8 cellular contexts compared by ENCODE assay signal in genomic region chr10:104337985-104338735, GRCh38. TPM values are rescaled to one million over a fixed set of nuclear protein-coding genes. Genes with fewer than 3 reads are reported as not detected.
A peak's percentile ranks its signal among the peaks of the same experiment; 100 is the strongest.
DNase-seq lines count a peak whose midpoint lies in the region; TF ChIP-seq lines count a peak whose summit lies in the region.

TSS of gene ITPRIP (minus strand) at chr10:104338465. CDS start at chr10:104316051, 22,414 bp downstream.

- H3K4me2 ChIP-seq in H9 (ENCODE audit: insufficient read depth, insufficient read length, low read length): peak within 1 kb of the TSS; percentile 78

- H3K9me3 ChIP-seq in H9 (ENCODE audit: control insufficient read depth, low read depth, low read length): no peaks in the 10 kb centered on the region
- no peaks in the 10 kb centered on the region for H3K9me3 ChIP-seq in MG63

- H3K4me3 ChIP-seq in MG63: peak within 1 kb of the TSS; percentile 99
- H3K4me3 ChIP-seq in WI38 (ENCODE audit: low read depth, low read length): peak within 1 kb of the TSS; percentile 70
- H3K4me3 ChIP-seq in cardiac fibroblast (replicated peaks in 1 of 2; ENCODE audit: low read depth in 2 of 2, low read length in 2 of 2): peak within 1 kb of the TSS; percentile 95 to 98

- WGBS in H9 (ENCODE audit: extremely low coverage, insufficient read length, low lambda C conversion rate): no CpG with 5 or more reads among the region's 70 CpGs

- H4K20me1 ChIP-seq in H9 (ENCODE audit: control insufficient read depth, insufficient read depth, insufficient read length): no peaks in the 10 kb centered on the region

- H3T11ph ChIP-seq in H9 (ENCODE audit: low read length): peak within 1 kb of the TSS; percentile 79

- no peaks in the 10 kb centered on the region for H3K79me1 ChIP-seq in H9 (ENCODE audit: insufficient read depth, low read depth, low read length, poor library complexity, severe bottlenecking)

- no peak within 1 kb of the TSS for H4K91ac ChIP-seq in H9 (ENCODE audit: insufficient read length, low read depth, low read length)

- peak within 1 kb of the TSS; percentile 100 for H2BK20ac ChIP-seq in H9 (ENCODE audit: low read depth, low read length, poor library complexity, severe bottlenecking)

- peaks cover 12% of the 10 kb centered on the region for H3K23me2 ChIP-seq in H9 (ENCODE audit: insufficient read length, low read depth, low read length, poor library complexity, severe bottlenecking)

- peak within 1 kb of the TSS; percentile 88 for H2BK12ac ChIP-seq in H9 (ENCODE audit: insufficient read length, low read depth, low read length)

- H2AK5ac ChIP-seq in H9 (ENCODE audit: insufficient read length, low read length): no peak within 1 kb of the TSS

- TF ChIP-seq CTCF in GM12874 (IDR thresholded peaks at IDR 0.05; ENCODE audit: insufficient read depth, low read depth, low read length) (peak; percentile 38; the same call in 1 of the 2 replicates), H9 (conservative IDR thresholded peaks at IDR 0.05) (peak; percentile 56), WI38 (IDR thresholded peaks at IDR 0.05; ENCODE audit: low read depth, low read length) (no peak), cardiac fibroblast (IDR thresholded peaks at IDR 0.05; ENCODE audit: low read depth, low read length) (no peak)

- no peak within 1 kb of the TSS for H2BK15ac ChIP-seq in H9 (ENCODE audit: low read depth, low read length)

- peak within 1 kb of the TSS; percentile 90 for H3K9ac ChIP-seq in H9 (ENCODE audit: extremely low read depth, insufficient read length, low read length)

- peak; percentile 68 for DNase-seq in H9
- peak; percentile 64 for DNase-seq in MG63
- DNase-seq in cardiac fibroblast (ENCODE audit: low read depth in 2 of 2): peak; percentile 93 to 95
- DNase-seq in islet precursor cell: peak; percentile 83
- DNase-seq in stimulated activated CD4-positive, alpha-beta T cell treated with anti-CD3 and anti-CD28 coated beads, Interleukin-15, amount 100 ng/mL, for 48 hours (ENCODE audit: low read depth in 2 of 2): peak; percentile 56 to 58
- no peak for DNase-seq in NCI-H774 (lab: John Stamatoyannopoulos, UW)

- peaks cover 3% of the 10 kb centered on the region; the same call in 1 of the 2 replicates for H3K27me3 Mint-ChIP-seq in H9 (ENCODE audit: low read depth)

- H3K4me1 Mint-ChIP-seq in H9: peaks cover 50 to 54% of the 10 kb centered on the region in 2 experiments

- peak within 1 kb of the TSS; percentile 24 for H2AFZ ChIP-seq in H9 (ENCODE audit: low read length)

- peaks cover 0 to 5% (median under 1%) of the 10 kb centered on the region in 3 experiments; a peak in 3 of 7 replicates for H3K36me3 Mint-ChIP-seq in H9 (ENCODE audit: insufficient read depth in 1 of 3, low read depth in 3 of 3)

- H3K9me3 Mint-ChIP-seq in H9: no peaks in the 10 kb centered on the region

- peak within 1 kb of the TSS; percentile 56 for H4K5ac ChIP-seq in H9 (ENCODE audit: insufficient read length, low read depth, low read length)

- H3K27ac ChIP-seq in H9 (ENCODE audit: insufficient read length, low read depth, low read length): peak within 1 kb of the TSS; percentile 54

- peaks cover 33% of the 10 kb centered on the region for H3K36me3 ChIP-seq in MG63

- H3K23ac ChIP-seq in H9 (ENCODE audit: insufficient read length, low read depth, low read length): no peak within 1 kb of the TSS

- peak within 1 kb of the TSS; percentile 89 for H2BK120ac ChIP-seq in H9 (ENCODE audit: low read depth, low read length, poor library complexity, severe bottlenecking)

- H2BK5ac ChIP-seq in H9 (ENCODE audit: insufficient read length, low read length): no peak within 1 kb of the TSS

- H3K27ac Mint-ChIP-seq in H9: peak within 1 kb of the TSS; percentile 98 to 100 (median 99)

- peaks cover 17% of the 10 kb centered on the region; the same call in 1 of the 2 replicates for H3K79me2 ChIP-seq in H9 (ENCODE audit: insufficient read depth, low read length)

- H3K4me3 Mint-ChIP-seq in H9: peak within 1 kb of the TSS; percentile 92 to 95

- no peak within 1 kb of the TSS for H4K8ac ChIP-seq in H9 (replicated peaks; ENCODE audit: insufficient read length, low read depth, low read length)

- H3K27me3 ChIP-seq in H9 (ENCODE audit: insufficient read depth, low read length) (no peaks in the 10 kb centered on the region), MG63 (no peaks in the 10 kb centered on the region)

- H3K14ac ChIP-seq in H9 (ENCODE audit: insufficient read depth, low read length): peak within 1 kb of the TSS; percentile 99

- no peak within 1 kb of the TSS for H3K56ac ChIP-seq in H9 (ENCODE audit: insufficient read length, low read depth, low read length)

- H3K18ac ChIP-seq in H9 (ENCODE audit: insufficient read length, low read depth, low read length): peak within 1 kb of the TSS; percentile 100

- no peak within 1 kb of the TSS; the same call in 1 of the 2 replicates for H3K4ac ChIP-seq in H9 (ENCODE audit: low read depth, low read length)

- H3K4me1 ChIP-seq in H9 (ENCODE audit: insufficient read depth, low read length): peaks cover 9% of the 10 kb centered on the region; the same call in 1 of the 2 replicates

RNA-seq across cellular contexts. Expression of gene ITPRIP, which starts in this region (rescaled TPM):
- total RNA-seq in H9 (2021): 22.2 and 22.5 TPM in 2 replicates
- 5.6 and 15.5 TPM in 2 replicates for total RNA-seq in MG63 (2014; rRNA removed; shearing (Covaris generic); ENCODE audit: low replicate concordance)

Comparison
In these comparisons a context has a peak if more than half of its experiments do, and no peak if none do; other contexts are left out.
1. CTCF ChIP-seq: peak in GM12874 (single experiment) and H9 (single experiment); none in WI38 (single experiment) and cardiac fibroblast (single experiment).
2. Peak in every context shown above with its lines, with median percentiles within 50 percentile points of each other: H3K4me3 ChIP-seq.